In genomic region chr5:28281381-28281780, GRCh38 we compare ENCODE assay signal across 31 cellular contexts.
DNase-seq lines count a peak whose midpoint lies in the region; ATAC-seq, FAIRE-seq and TF ChIP-seq lines count a peak whose summit lies in the region.
"Had no signal": no experiment of that assay in that cellular context is flagged by ENCODE, and none has a peak within 500 bp of the region (broad histone marks: within the 10 kb centered on the region; RNA-seq: fewer than 3 reads in every experiment).

No MANE protein-coding gene starts in this region.

- H2AFZ ChIP-seq in mammary epithelial cell (ENCODE audit: low read depth, low read length) = no peak overlapping the region

- no peak overlapping the region for H3K27ac Mint-ChIP-seq in stimulated activated naive CD8-positive, alpha-beta T cell treated with anti-CD3 and anti-CD28 coated beads, Interleukin-15, amount 100 ng/mL, for 72 hours
- H3K27ac Mint-ChIP-seq: endodermal cell; naive thymus-derived CD8-positive, alpha-beta T cell; T-helper 2 cell treated with Interferon-gamma antibody and Interleukin-4, amounts not matched to agents 5 μg/mL and 100 μg/mL, for 36 hours had no signal

- no peaks in the 10 kb centered on the region for H3K9me3 ChIP-seq in mammary epithelial cell (replicated peaks; ENCODE audit: insufficient read depth, low read length)
- H3K9me3 ChIP-seq in WERI-Rb-1 (ENCODE audit: severe bottlenecking) = no peaks in the 10 kb centered on the region
- H3K9me3 ChIP-seq: BE2C, esophagus muscularis mucosa, MG63, ovary, tibial nerve had no signal

- TF ChIP-seq CTCF in D721Med (IDR thresholded peaks at IDR 0.05; ENCODE audit: insufficient read depth, missing control alignments) = no peak
- no peak for TF ChIP-seq CTCF in mammary epithelial cell (conservative IDR thresholded peaks at IDR 0.05 in 1 of 2, IDR thresholded peaks at IDR 0.05 in 1 of 2; ENCODE audit: extremely low read depth in 1 of 2, insufficient read depth in 1 of 2, low read depth in 1 of 2, low read length in 2 of 2)
- TF ChIP-seq CTCF in kidney epithelial cell (IDR thresholded peaks at IDR 0.05; ENCODE audit: insufficient read depth, low read length, poor library complexity, severe bottlenecking) = no peak
- no peak for TF ChIP-seq CTCF in WERI-Rb-1 (IDR thresholded peaks at IDR 0.05; ENCODE audit: low read depth, low read length)

- no peaks in the 10 kb centered on the region for H3K79me2 ChIP-seq in mammary epithelial cell (ENCODE audit: insufficient read depth, low read length)

- H3K27me3 ChIP-seq in mammary epithelial cell (ENCODE audit: insufficient read depth, low read length) (no peaks in the 10 kb centered on the region), kidney epithelial cell (ENCODE audit: control insufficient read depth, insufficient read depth, low read length) (no peaks in the 10 kb centered on the region), WERI-Rb-1 (ENCODE audit: insufficient read depth, low read depth, severe bottlenecking) (no peaks in the 10 kb centered on the region)
- H3K27me3 ChIP-seq: BE2C, cardiac muscle cell, esophagus muscularis mucosa, MG63, ovary, tibial nerve had no signal

- ATAC-seq in stimulated activated naive CD8-positive, alpha-beta T cell treated with anti-CD3 and anti-CD28 coated beads, Interleukin-15, amount 100 ng/mL, for 72 hours = no peak
- ATAC-seq: activated T-cell treated with anti-CD3 and anti-CD28 coated beads, Interleukin-2, amount 50 U/mL, for 4 hours; naive thymus-derived CD8-positive, alpha-beta T cell; SK-N-SH treated with all-trans-retinoic acid at 6 μM for 48 hours had no signal

- no peak overlapping the region for H3K9ac ChIP-seq in mammary epithelial cell (ENCODE audit: insufficient read depth, low read length)

- CTCF ChIA-PET in mammary epithelial cell (lab: Charles Lee; ENCODE audit: low non-redundant PET) = no interaction called here

- intact Hi-C loops in mammary epithelial cell (cut with micrococcal nuclease) = no loop called here

- dilution Hi-C loops in mammary epithelial cell (cut with HindIII; ENCODE audit: low sequenced_read_pairs) = no loop called here

- H3K4me3 ChIP-seq in mammary epithelial cell (replicated peaks in 1 of 3; ENCODE audit: insufficient read depth in 1 of 3, low read depth in 2 of 3, low read length in 3 of 3) = no peak overlapping the region
- H3K4me3 ChIP-seq in kidney epithelial cell (ENCODE audit: low read depth, low read length) = no peak overlapping the region
- H3K4me3 ChIP-seq in WERI-Rb-1 (ENCODE audit: low read depth, low read length) = no peak overlapping the region
- H3K4me3 ChIP-seq: cardiac muscle cell, esophagus muscularis mucosa, MG63, ovary, tibial nerve had no signal

- no peaks in the 10 kb centered on the region for H3K9me3 Mint-ChIP-seq in stimulated activated naive CD8-positive, alpha-beta T cell treated with anti-CD3 and anti-CD28 coated beads, Interleukin-15, amount 100 ng/mL, for 72 hours
- H3K9me3 Mint-ChIP-seq: endodermal cell had no signal

- H4K20me1 ChIP-seq in mammary epithelial cell (ENCODE audit: insufficient read depth, low read length) = no peaks in the 10 kb centered on the region

- no peaks in the 10 kb centered on the region for H3K27me3 Mint-ChIP-seq in stimulated activated naive CD8-positive, alpha-beta T cell treated with anti-CD3 and anti-CD28 coated beads, Interleukin-15, amount 100 ng/mL, for 72 hours
- H3K27me3 Mint-ChIP-seq: naive thymus-derived CD8-positive, alpha-beta T cell had no signal

- no peaks in the 10 kb centered on the region for H3K4me1 ChIP-seq in mammary epithelial cell (ENCODE audit: insufficient read depth, low read length)
- H3K4me1 ChIP-seq: BE2C, esophagus muscularis mucosa had no signal

- H3K27ac ChIP-seq in mammary epithelial cell (ENCODE audit: insufficient read depth, low read depth, low read length) (no peak overlapping the region), WERI-Rb-1 (no peak overlapping the region)
- H3K27ac ChIP-seq: cardiac muscle cell, esophagus muscularis mucosa, ovary, tibial nerve had no signal

- no peaks in the 10 kb centered on the region for H3K4me1 Mint-ChIP-seq in stimulated activated naive CD8-positive, alpha-beta T cell treated with anti-CD3 and anti-CD28 coated beads, Interleukin-15, amount 100 ng/mL, for 72 hours
- H3K4me1 Mint-ChIP-seq: endodermal cell; naive thymus-derived CD8-positive, alpha-beta T cell had no signal

- 41% methylated on average over 3 of the region's 3 CpGs for WGBS in mammary epithelial cell (ENCODE audit: low coverage, missing lambda C conversion rate)

- H3K4me2 ChIP-seq in mammary epithelial cell (ENCODE audit: insufficient read depth, low read depth, low read length) = no peak overlapping the region

- FAIRE-seq in D721Med (lab: Jason Lieb, UNC) (peak; percentile 32), RCC 7860 (lab: Jason Lieb, UNC) (peak; percentile 34)
- FAIRE-seq: keratinocyte had no signal

- H3K4me3 Mint-ChIP-seq in stimulated activated naive CD8-positive, alpha-beta T cell treated with anti-CD3 and anti-CD28 coated beads, Interleukin-15, amount 100 ng/mL, for 72 hours = no peak overlapping the region
- H3K4me3 Mint-ChIP-seq: activated T-cell treated with anti-CD3 and anti-CD28 coated beads, Interleukin-2, amount 50 U/mL, for 4 hours; endodermal cell; naive thymus-derived CD8-positive, alpha-beta T cell; T-helper 2 cell treated with Interferon-gamma antibody and Interleukin-4, amounts not matched to agents 5 μg/mL and 100 μg/mL, for 36 hours had no signal

- DNase-seq in D721Med (ENCODE audit: insufficient read length, low spot score) (no peak), RCC 7860 (ENCODE audit: low spot score) (peak; percentile 39), mammary epithelial cell (peak; percentile 21), kidney epithelial cell (ENCODE audit: low read depth) (peak; percentile 50), WERI-Rb-1 (no peak), nucleus accumbens (lab: John Stamatoyannopoulos, UW) (no peak), GF-D8 (lab: John Stamatoyannopoulos, UW) (no peak)
- no peak for DNase-seq in stimulated activated naive CD8-positive, alpha-beta T cell treated with anti-CD3 and anti-CD28 coated beads, Interleukin-15, amount 100 ng/mL, for 72 hours
- DNase-seq: activated CD4-positive, alpha-beta T cell treated with anti-CD3 and anti-CD28 coated beads for 4 hours; activated CD8-positive, alpha-beta memory T cell treated with anti-CD3 and anti-CD28 coated beads for 24 hours; activated T-cell treated with anti-CD3 and anti-CD28 coated beads, Interleukin-2, amount 50 U/mL, for 4 hours; BE2C; cortex of kidney; endodermal cell; GDM1; H7; MG63; midbrain; naive thymus-derived CD8-positive, alpha-beta T cell; NCI-H1105 treated with DMSO at 0.1 percent for 48 hours; NCI-H2081; NCI-H446; NCI-H774; ovary; stimulated activated CD4-positive, alpha-beta T cell treated with anti-CD3 and anti-CD28 coated beads, Interleukin-2, amount 100 ng/mL, for 24 hours had no signal

- in situ Hi-C loops in mammary epithelial cell (cut with MboI; ENCODE audit: low sequenced_read_pairs in 2 of 2) = no loop called here

- BruUV-seq in mammary epithelial cell (replicated peaks; lab: Mats Ljungman, UMichigan) = no TSS peak

- no peaks in the 10 kb centered on the region for H3K36me3 ChIP-seq in mammary epithelial cell (ENCODE audit: insufficient read depth, low read length)
- H3K36me3 ChIP-seq in kidney epithelial cell (ENCODE audit: control insufficient read depth, insufficient read depth, low read length) = no peaks in the 10 kb centered on the region
- H3K36me3 ChIP-seq in WERI-Rb-1 = no peaks in the 10 kb centered on the region
- H3K36me3 ChIP-seq: BE2C, cardiac muscle cell, esophagus muscularis mucosa, MG63, ovary, tibial nerve had no signal

Comparison
In these comparisons a context has a peak if more than half of its experiments do, and no peak if none do; other contexts are left out.
1. DNase-seq: peak in RCC 7860 (single experiment), mammary epithelial cell (single experiment) and kidney epithelial cell (single experiment); none in D721Med (single experiment), stimulated activated naive CD8-positive, alpha-beta T cell treated with anti-CD3 and anti-CD28 coated beads, Interleukin-15, amount 100 ng/mL, for 72 hours (0 of 2), WERI-Rb-1 (single experiment), nucleus accumbens (0 of 56) and GF-D8 (single experiment).